Comparison of ENCODE assay signal across 20 cellular contexts in genomic region chr10:44907576-44907975, GRCh38. TPM values are rescaled to one million over a fixed set of nuclear protein-coding genes. Genes with fewer than 3 reads are reported as not detected.
DNase-seq lines count a peak whose midpoint lies in the region; ATAC-seq, FAIRE-seq and TF ChIP-seq lines count a peak whose summit lies in the region.
"Had no signal": no experiment of that assay in that cellular context is flagged by ENCODE, and none has a peak within 500 bp of the region (broad histone marks: within the 10 kb centered on the region; RNA-seq: fewer than 3 reads in every experiment).

No MANE protein-coding gene starts in this region.

- H3K14ac ChIP-seq in mesenchymal stem cell (ENCODE audit: low read length in 2 of 2): no peak overlapping the region

- H3K4ac ChIP-seq in mesenchymal stem cell (ENCODE audit: low read depth in 1 of 2, low read length in 2 of 2): peak overlapping the region in 1 of 2 experiments; percentile 59

- H2BK120ac ChIP-seq in mesenchymal stem cell (ENCODE audit: low read depth, low read length): no peak overlapping the region

- H2AK5ac ChIP-seq in mesenchymal stem cell (ENCODE audit: low read length, severe bottlenecking): peak overlapping the region; percentile 50

- TF ChIP-seq POLR2A in HepG2 (IDR thresholded peaks at IDR 0.05; ENCODE audit: insufficient read depth in 1 of 2, low read depth in 2 of 2, low read length in 2 of 2): no peak

- H3K4me1 ChIP-seq in BLaER1: peaks cover 81% of the 10 kb centered on the region
- H3K4me1 ChIP-seq in adipocyte (ENCODE audit: control insufficient read depth, insufficient read depth, low read length): peaks cover 26% of the 10 kb centered on the region
- H3K4me1 ChIP-seq in mesenchymal stem cell (ENCODE audit: control insufficient read depth, insufficient read depth, low read depth, low read length): peaks cover 39% of the 10 kb centered on the region
- peaks cover 37% of the 10 kb centered on the region for H3K4me1 ChIP-seq in HepG2 (ENCODE audit: insufficient read depth, low read length)

- TF ChIP-seq CTCF in osteocyte (IDR thresholded peaks at IDR 0.05) (no peak), HepG2 (CRISPR knock-in tag; IDR thresholded peaks at IDR 0.05) (no peak)

- H2AFZ ChIP-seq in mesenchymal stem cell (ENCODE audit: low read depth, low read length): no peak overlapping the region
- no peak overlapping the region for H2AFZ ChIP-seq in HepG2 (ENCODE audit: low read length)

- no TSS peak for BruUV-seq in HepG2 (replicated peaks; lab: Mats Ljungman, UMichigan)

- no peak for ATAC-seq in HepG2
- ATAC-seq: HCT116, PC-3 had no signal

- H3K4me1 Mint-ChIP-seq in osteocyte (ENCODE audit: unreplicated experiment): peaks cover 22% of the 10 kb centered on the region

- CTCF ChIA-PET in HepG2 (lab: Yijun Ruan, JAX; ENCODE audit: low intra/inter-chr PET ratio, low total read pairs) (no interaction called here), HEK293T (lab: Yijun Ruan, JAX) (interaction anchor here (0.9 to 1.0 kb wide), 2 partner anchors 19 to 73 kb away, joined by 3 read pairs; no protein-coding TSS in a partner anchor)

- intact Hi-C loops in HepG2 (cut with micrococcal nuclease; ENCODE audit: unreplicated experiment): no loop called here

- no peak overlapping the region for H3K27ac ChIP-seq in BLaER1
- peak overlapping the region; percentile 17 for H3K27ac ChIP-seq in mesenchymal stem cell (ENCODE audit: low read length, poor library complexity, severe bottlenecking)
- no peak overlapping the region for H3K27ac ChIP-seq in HepG2 (ENCODE audit: extremely low read length, insufficient read depth, low read length)
- H3K27ac ChIP-seq: RWPE1 had no signal

- no peak overlapping the region for H3K4me3 Mint-ChIP-seq in osteocyte (ENCODE audit: unreplicated experiment)
- H3K4me3 Mint-ChIP-seq: CD4-positive, CD25-positive, alpha-beta regulatory T cell had no signal

- H2BK15ac ChIP-seq in mesenchymal stem cell (ENCODE audit: low read depth, poor library complexity, severe bottlenecking): no peak overlapping the region

- H3K4me2 ChIP-seq in BLaER1 (peak overlapping the region; percentile 37), mesenchymal stem cell (ENCODE audit: low read length, poor library complexity, severe bottlenecking) (no peak overlapping the region), HepG2 (ENCODE audit: low read depth, low read length) (no peak overlapping the region)

- H3K27me3 Mint-ChIP-seq in osteocyte (ENCODE audit: unreplicated experiment): peaks cover 13% of the 10 kb centered on the region
- H3K27me3 Mint-ChIP-seq: CD4-positive, CD25-positive, alpha-beta regulatory T cell had no signal

- H3K9ac ChIP-seq in BLaER1 (no peak overlapping the region), adipocyte (ENCODE audit: low read length) (peak overlapping the region; percentile 25), mesenchymal stem cell (ENCODE audit: low read length) (no peak overlapping the region), HepG2 (ENCODE audit: insufficient read depth, low read depth, low read length) (no peak overlapping the region)

- 92% methylated on average over 7 of the region's 7 CpGs for WGBS in mesenchymal stem cell
- 52% methylated on average over 7 of the region's 7 CpGs for WGBS in HepG2 (ENCODE audit: low lambda C conversion rate)

- H3K36me3 Mint-ChIP-seq in osteocyte (ENCODE audit: unreplicated experiment): no peaks in the 10 kb centered on the region
- H3K36me3 Mint-ChIP-seq: CD4-positive, CD25-positive, alpha-beta regulatory T cell had no signal

- H3K18ac ChIP-seq in mesenchymal stem cell (ENCODE audit: low read depth in 1 of 2, low read length in 2 of 2): no peak overlapping the region

- H4K20me1 ChIP-seq in BLaER1: no peaks in the 10 kb centered on the region
- no peaks in the 10 kb centered on the region for H4K20me1 ChIP-seq in HepG2 (ENCODE audit: insufficient read depth, low read length)

- H3K27ac Mint-ChIP-seq in osteocyte (ENCODE audit: unreplicated experiment): peak overlapping the region; percentile 13

- H2BK12ac ChIP-seq in mesenchymal stem cell (ENCODE audit: low read length in 2 of 2): peak overlapping the region in 1 of 2 experiments; percentile 48

- no peak for TF ChIP-seq RAD21 in HepG2 (CRISPR knock-in tag; IDR thresholded peaks at IDR 0.05)

- H3K79me2 ChIP-seq in HepG2 (ENCODE audit: insufficient read depth, low read length): no peaks in the 10 kb centered on the region

- H3K36me3 ChIP-seq in BLaER1 (no peaks in the 10 kb centered on the region), adipocyte (ENCODE audit: control insufficient read depth, insufficient read depth, low read length, severe bottlenecking) (no peaks in the 10 kb centered on the region), mesenchymal stem cell (ENCODE audit: control insufficient read depth in 1 of 2, insufficient read depth in 2 of 2, low read depth in 1 of 2, low read length in 2 of 2) (no peaks in the 10 kb centered on the region), HepG2 (replicated peaks in 1 of 2; ENCODE audit: control insufficient read depth in 1 of 2, insufficient read depth in 2 of 2, low read length in 2 of 2) (no peaks in the 10 kb centered on the region)

- H4K8ac ChIP-seq in mesenchymal stem cell (ENCODE audit: low read length): no peak overlapping the region

- POLR2A ChIA-PET in HepG2 (lab: Yijun Ruan, JAX): no interaction called here
- POLR2A ChIA-PET in HEK293T (lab: Yijun Ruan, JAX): interaction anchor here (1.2 to 2.5 kb wide), 3 partner anchors 24 to 32 kb away, joined by 3 to 7 read pairs (median 4); no protein-coding TSS in a partner anchor

- H3K9me3 ChIP-seq in BLaER1: peaks cover 6% of the 10 kb centered on the region; the same call in 1 of the 2 replicates
- H3K9me3 ChIP-seq in adipocyte (ENCODE audit: control insufficient read depth, low read length): peaks cover 6% of the 10 kb centered on the region
- H3K9me3 ChIP-seq in mesenchymal stem cell (ENCODE audit: control insufficient read depth, low read length): peaks cover 6% of the 10 kb centered on the region
- H3K9me3 ChIP-seq in HepG2 (ENCODE audit: low read length): no peaks in the 10 kb centered on the region

- H3K23ac ChIP-seq in mesenchymal stem cell (ENCODE audit: low read length in 2 of 2): no peak overlapping the region

- FAIRE-seq in HepG2 (lab: Jason Lieb, UNC): no peak
- FAIRE-seq: GM19239 had no signal

- no peaks in the 10 kb centered on the region for H3K9me3 Mint-ChIP-seq in osteocyte (ENCODE audit: unreplicated experiment)
- H3K9me3 Mint-ChIP-seq: CD4-positive, CD25-positive, alpha-beta regulatory T cell had no signal

- no peaks in the 10 kb centered on the region for H3K79me1 ChIP-seq in mesenchymal stem cell (replicated peaks; ENCODE audit: low read length, poor library complexity, severe bottlenecking)

- DNase-seq in adipocyte (ENCODE audit: low read depth) (no peak), mesenchymal stem cell (no peak), osteocyte (ENCODE audit: extremely low spot score, unreplicated experiment) (no peak), HepG2 (ENCODE audit: low spot score) (no peak), NCI-H146 (lab: John Stamatoyannopoulos, UW) (no peak), cerebellar nuclear complex (lab: John Stamatoyannopoulos, UW) (no peak), HEK293T (ENCODE audit: extremely low spot score) (no peak)
- DNase-seq: Calu3; CD4-positive, CD25-positive, alpha-beta regulatory T cell; MV-4-11; NCI-H1417 treated with DMSO at 0.1 percent for 48 hours; NCI-H2171 treated with DMSO at 0.1 percent for 48 hours; NCI-H82 had no signal

- TF ChIP-seq EP300 in HepG2 (IDR thresholded peaks at IDR 0.05; ENCODE audit: low read depth in 2 of 2, low read length in 2 of 2): no peak
- TF ChIP-seq EP300 in HepG2 (CRISPR knock-in tag; IDR thresholded peaks at IDR 0.05; ENCODE audit: borderline replicate concordance): no peak

- in situ Hi-C loops in HepG2 (cut with HindIII; ENCODE audit: extremely low pct_ligation_motif_present, low pct_unique_long_range_greater_than_20kb): no loop called here

- H3K27me3 ChIP-seq in BLaER1 (no peaks in the 10 kb centered on the region), adipocyte (replicated peaks; ENCODE audit: control insufficient read depth, insufficient read depth, low read length) (peaks cover 11% of the 10 kb centered on the region), mesenchymal stem cell (ENCODE audit: control insufficient read depth in 1 of 2, insufficient read depth in 1 of 2, low read length in 2 of 2) (peaks cover 25 to 58% of the 10 kb centered on the region in 2 experiments), HepG2 (ENCODE audit: control insufficient read depth in 1 of 2, insufficient read depth in 2 of 2, low read length in 2 of 2) (peaks cover 4 to 38% of the 10 kb centered on the region in 2 experiments)

- H3K4me3 ChIP-seq in BLaER1 (no peak overlapping the region), adipocyte (ENCODE audit: low read length) (no peak overlapping the region), mesenchymal stem cell (ENCODE audit: insufficient read depth in 1 of 2, low read depth in 1 of 2, low read length in 2 of 2) (no peak overlapping the region), HepG2 (replicated peaks in 1 of 3; ENCODE audit: insufficient read depth in 1 of 3, low read depth in 2 of 3, low read length in 3 of 3) (no peak overlapping the region)
- H3K4me3 ChIP-seq: K562 had no signal

- no peak overlapping the region for H2BK5ac ChIP-seq in mesenchymal stem cell (ENCODE audit: low read depth, low read length, poor library complexity, severe bottlenecking)

- H4K91ac ChIP-seq in mesenchymal stem cell (ENCODE audit: low read length): no peak overlapping the region

RNA-seq across cellular contexts. Expression of gene TMEM72, which starts 3.6 kb away (rescaled TPM):
- 0.23 TPM for polyA plus RNA-seq in mesenchymal stem cell (2013, experiment 1 of 2)
- polyA plus RNA-seq in mesenchymal stem cell (2013, experiment 2 of 2): 0.11 TPM
- total RNA-seq in osteocyte (not detected in 2 replicates), HepG2 (2016; rRNA removed; fragmentation: Illumina TruSeq; extraction: Trizol) (0.04 TPM in 1 of 2 replicates, not detected in the other)
- total RNA-seq in HepG2 (2016; cell fraction: cytosol; rRNA removed; fragmentation: Illumina TruSeq; extraction: Trizol; ENCODE audit: low read depth): 0.09 TPM in 1 of 2 replicates, not detected in the other
- 0.04 TPM in 1 of 2 replicates, not detected in the other for total RNA-seq in HepG2 (2016; cell fraction: insoluble cytoplasmic fraction; rRNA removed; fragmentation: Illumina TruSeq; extraction: Trizol)
- 0.12 TPM in 1 of 2 replicates, not detected in the other for total RNA-seq in HepG2 (2016; cell fraction: membrane; rRNA removed; fragmentation: Illumina TruSeq; extraction: Trizol)
- 0.16 and 0.19 TPM in 2 replicates for total RNA-seq in HepG2 (2016; cell fraction: nucleus; rRNA removed; fragmentation: Illumina TruSeq; extraction: Trizol)
- not detected in 2 replicates for polyA plus RNA-seq in HepG2 (2011; rRNA removed)
- not detected in 2 replicates for polyA plus RNA-seq in HepG2 (2011; cell fraction: cytosol; rRNA removed)
- polyA plus RNA-seq in HepG2 (2011; cell fraction: nucleus; rRNA removed): not detected in 2 replicates
- polyA plus RNA-seq in HepG2 (2012): not detected in 2 replicates
- polyA plus RNA-seq in HepG2 (2016; cell fraction: cytosol; fragmentation: Illumina TruSeq; extraction: Trizol; ENCODE audit: low read depth): not detected in 2 replicates
- polyA plus RNA-seq in HepG2 (2016; cell fraction: insoluble cytoplasmic fraction; fragmentation: Illumina TruSeq; extraction: Trizol; ENCODE audit: low read depth): not detected in 2 replicates
- polyA plus RNA-seq in HepG2 (2016; cell fraction: membrane; fragmentation: Illumina TruSeq; extraction: Trizol; ENCODE audit: low read depth): not detected in 2 replicates
- polyA plus RNA-seq in HepG2 (2016; cell fraction: nucleus; fragmentation: Illumina TruSeq; extraction: Trizol; ENCODE audit: insufficient read depth, low read depth): not detected in 2 replicates
- polyA minus RNA-seq in HepG2 (2011; rRNA and poly(A)+ RNA removed; ENCODE audit: low replicate concordance): not detected in 2 replicates
- polyA minus RNA-seq in HepG2 (2011; cell fraction: cytosol; rRNA and poly(A)+ RNA removed): not detected in 2 replicates
- polyA minus RNA-seq in HepG2 (2011; cell fraction: nucleus; rRNA and poly(A)+ RNA removed): 0.13 and 0.25 TPM in 2 replicates
- total RNA-seq: Calu3; CD4-positive, CD25-positive, alpha-beta regulatory T cell; K562; NCI-H460; PC-3 had no signal
- polyA plus RNA-seq: CD4-positive, CD25-positive, alpha-beta regulatory T cell; K562 had no signal

RNA-seq across cellular contexts. Expression of gene RASSF4, which starts 52.0 kb away (rescaled TPM):
- 30.8 TPM for polyA plus RNA-seq in mesenchymal stem cell (2013, experiment 1 of 2)
- polyA plus RNA-seq in mesenchymal stem cell (2013, experiment 2 of 2): 30.3 TPM
- total RNA-seq in osteocyte (11.7 and 11.8 TPM in 2 replicates), HepG2 (2016; rRNA removed; fragmentation: Illumina TruSeq; extraction: Trizol) (49.9 and 51.7 TPM in 2 replicates)
- total RNA-seq in HepG2 (2016; cell fraction: cytosol; rRNA removed; fragmentation: Illumina TruSeq; extraction: Trizol; ENCODE audit: low read depth): 22.4 and 22.8 TPM in 2 replicates
- 49.9 and 50.1 TPM in 2 replicates for total RNA-seq in HepG2 (2016; cell fraction: insoluble cytoplasmic fraction; rRNA removed; fragmentation: Illumina TruSeq; extraction: Trizol)
- 39.2 and 45.6 TPM in 2 replicates for total RNA-seq in HepG2 (2016; cell fraction: membrane; rRNA removed; fragmentation: Illumina TruSeq; extraction: Trizol)
- 52.1 and 54.6 TPM in 2 replicates for total RNA-seq in HepG2 (2016; cell fraction: nucleus; rRNA removed; fragmentation: Illumina TruSeq; extraction: Trizol)
- 34.0 and 39.7 TPM in 2 replicates for polyA plus RNA-seq in HepG2 (2011; rRNA removed)
- polyA plus RNA-seq in HepG2 (2011; cell fraction: cytosol; rRNA removed): 20.4 and 25.8 TPM in 2 replicates
- 140 TPM in 2 replicates for polyA plus RNA-seq in HepG2 (2011; cell fraction: nucleus; rRNA removed)
- polyA plus RNA-seq in HepG2 (2012): 25.0 and 26.7 TPM in 2 replicates
- polyA plus RNA-seq in HepG2 (2016; cell fraction: cytosol; fragmentation: Illumina TruSeq; extraction: Trizol; ENCODE audit: low read depth): 18.5 and 22.5 TPM in 2 replicates
- polyA plus RNA-seq in HepG2 (2016; cell fraction: insoluble cytoplasmic fraction; fragmentation: Illumina TruSeq; extraction: Trizol; ENCODE audit: low read depth): 53.5 and 57.9 TPM in 2 replicates
- 31.2 and 31.3 TPM in 2 replicates for polyA plus RNA-seq in HepG2 (2016; cell fraction: membrane; fragmentation: Illumina TruSeq; extraction: Trizol; ENCODE audit: low read depth)
- 84.5 and 98.6 TPM in 2 replicates for polyA plus RNA-seq in HepG2 (2016; cell fraction: nucleus; fragmentation: Illumina TruSeq; extraction: Trizol; ENCODE audit: insufficient read depth, low read depth)
- polyA minus RNA-seq in HepG2 (2011; rRNA and poly(A)+ RNA removed; ENCODE audit: low replicate concordance): 0.12 and 67.0 TPM in 2 replicates
- polyA minus RNA-seq in HepG2 (2011; cell fraction: cytosol; rRNA and poly(A)+ RNA removed): 13.4 and 16.0 TPM in 2 replicates
- 74.3 and 88.9 TPM in 2 replicates for polyA minus RNA-seq in HepG2 (2011; cell fraction: nucleus; rRNA and poly(A)+ RNA removed)
